1 cellular context compared by ENCODE assay signal in the genomic region with DNA sequence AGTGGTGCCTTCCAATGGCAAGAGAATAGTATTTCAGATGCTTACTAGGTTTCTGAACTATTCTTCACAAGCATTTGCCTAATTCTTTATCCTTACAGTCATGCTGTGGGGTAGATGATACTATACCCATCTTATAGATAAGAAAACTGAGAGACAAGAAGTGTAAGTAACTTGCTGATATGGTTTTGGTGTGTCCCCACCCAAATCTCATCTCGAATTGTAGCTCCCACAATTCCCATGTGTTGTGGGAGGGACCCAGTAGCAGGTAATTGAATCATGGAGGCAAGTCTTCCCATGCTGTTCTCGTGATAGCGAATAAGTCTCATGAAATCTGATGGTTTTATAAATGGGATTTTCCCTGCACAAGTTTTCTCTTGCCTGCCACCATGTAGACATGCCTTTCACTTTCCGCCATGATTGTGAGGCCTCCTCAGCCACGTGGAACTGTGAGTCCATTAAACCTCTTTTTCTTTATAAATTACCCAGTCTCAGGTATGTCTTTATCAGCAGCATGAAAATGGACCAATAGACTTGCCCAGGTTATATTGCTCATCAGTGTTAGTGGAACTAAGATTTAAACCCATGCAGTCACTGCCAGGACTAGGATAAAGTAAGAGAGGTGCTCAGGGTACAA.
TF ChIP-seq lines count a peak whose summit lies in the region.

No MANE protein-coding gene starts in this region.

TF ChIP-seq in K562, 482 proteins besides CTCF, POLR2A, EP300 and RAD21 (continued from another document and continues in another):
- no peak for TF ChIP-seq U2AF2 (optimal IDR thresholded peaks at IDR 0.05; ENCODE audit: low read depth, low read length)
- TF ChIP-seq ZNF444 (CRISPR knock-in tag; IDR thresholded peaks at IDR 0.05) = 0 out of 2 replicates have a peak, but pooled peaks have one; percentile 43
- no peak for TF ChIP-seq FUS (optimal IDR thresholded peaks at IDR 0.05; ENCODE audit: low read depth, low read length)
- TF ChIP-seq CXXC5 (CRISPR knock-in tag; IDR thresholded peaks at IDR 0.05) = peak; percentile 18
- peak; percentile 55 for TF ChIP-seq DMBX1 (CRISPR knock-in tag; IDR thresholded peaks at IDR 0.05; ENCODE audit: borderline replicate concordance)
- no peak for TF ChIP-seq NFATC3 (IDR thresholded peaks at IDR 0.05)
- no peak for TF ChIP-seq ATF3 (IDR thresholded peaks at IDR 0.05)
- no peak for TF ChIP-seq ATF3 (CRISPR knock-in tag; conservative IDR thresholded peaks at IDR 0.05)
- TF ChIP-seq SRSF7 (optimal IDR thresholded peaks at IDR 0.05; ENCODE audit: low read depth, low read length) = no peak
- TF ChIP-seq, protein P1, sequence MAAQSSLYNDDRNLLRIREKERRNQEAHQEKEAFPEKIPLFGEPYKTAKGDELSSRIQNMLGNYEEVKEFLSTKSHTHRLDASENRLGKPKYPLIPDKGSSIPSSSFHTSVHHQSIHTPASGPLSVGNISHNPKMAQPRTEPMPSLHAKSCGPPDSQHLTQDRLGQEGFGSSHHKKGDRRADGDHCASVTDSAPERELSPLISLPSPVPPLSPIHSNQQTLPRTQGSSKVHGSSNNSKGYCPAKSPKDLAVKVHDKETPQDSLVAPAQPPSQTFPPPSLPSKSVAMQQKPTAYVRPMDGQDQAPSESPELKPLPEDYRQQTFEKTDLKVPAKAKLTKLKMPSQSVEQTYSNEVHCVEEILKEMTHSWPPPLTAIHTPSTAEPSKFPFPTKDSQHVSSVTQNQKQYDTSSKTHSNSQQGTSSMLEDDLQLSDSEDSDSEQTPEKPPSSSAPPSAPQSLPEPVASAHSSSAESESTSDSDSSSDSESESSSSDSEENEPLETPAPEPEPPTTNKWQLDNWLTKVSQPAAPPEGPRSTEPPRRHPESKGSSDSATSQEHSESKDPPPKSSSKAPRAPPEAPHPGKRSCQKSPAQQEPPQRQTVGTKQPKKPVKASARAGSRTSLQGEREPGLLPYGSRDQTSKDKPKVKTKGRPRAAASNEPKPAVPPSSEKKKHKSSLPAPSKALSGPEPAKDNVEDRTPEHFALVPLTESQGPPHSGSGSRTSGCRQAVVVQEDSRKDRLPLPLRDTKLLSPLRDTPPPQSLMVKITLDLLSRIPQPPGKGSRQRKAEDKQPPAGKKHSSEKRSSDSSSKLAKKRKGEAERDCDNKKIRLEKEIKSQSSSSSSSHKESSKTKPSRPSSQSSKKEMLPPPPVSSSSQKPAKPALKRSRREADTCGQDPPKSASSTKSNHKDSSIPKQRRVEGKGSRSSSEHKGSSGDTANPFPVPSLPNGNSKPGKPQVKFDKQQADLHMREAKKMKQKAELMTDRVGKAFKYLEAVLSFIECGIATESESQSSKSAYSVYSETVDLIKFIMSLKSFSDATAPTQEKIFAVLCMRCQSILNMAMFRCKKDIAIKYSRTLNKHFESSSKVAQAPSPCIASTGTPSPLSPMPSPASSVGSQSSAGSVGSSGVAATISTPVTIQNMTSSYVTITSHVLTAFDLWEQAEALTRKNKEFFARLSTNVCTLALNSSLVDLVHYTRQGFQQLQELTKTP (IDR thresholded peaks at IDR 0.05; ENCODE audit: low read depth in 1 of 2, partially characterized antibody in 2 of 2) = no peak
- no peak for TF ChIP-seq ZEB2 (IDR thresholded peaks at IDR 0.05)
- TF ChIP-seq COPS2 (conservative IDR thresholded peaks at IDR 0.05) = no peak
- TF ChIP-seq SETDB1 (IDR thresholded peaks at IDR 0.05; ENCODE audit: low read length) = no peak
- TF ChIP-seq, protein P2, sequence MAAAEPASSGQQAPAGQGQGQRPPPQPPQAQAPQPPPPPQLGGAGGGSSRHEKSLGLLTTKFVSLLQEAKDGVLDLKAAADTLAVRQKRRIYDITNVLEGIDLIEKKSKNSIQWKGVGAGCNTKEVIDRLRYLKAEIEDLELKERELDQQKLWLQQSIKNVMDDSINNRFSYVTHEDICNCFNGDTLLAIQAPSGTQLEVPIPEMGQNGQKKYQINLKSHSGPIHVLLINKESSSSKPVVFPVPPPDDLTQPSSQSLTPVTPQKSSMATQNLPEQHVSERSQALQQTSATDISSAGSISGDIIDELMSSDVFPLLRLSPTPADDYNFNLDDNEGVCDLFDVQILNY (CRISPR knock-in tag; IDR thresholded peaks at IDR 0.05) = no peak
- no peak for TF ChIP-seq NFYB (IDR thresholded peaks at IDR 0.05; ENCODE audit: extremely low read depth, insufficient read length)
- peak; percentile 92 for TF ChIP-seq RBM25 (IDR thresholded peaks at IDR 0.05; ENCODE audit: low read depth, low read length, severe bottlenecking)
- TF ChIP-seq MAZ (CRISPR knock-in tag; conservative IDR thresholded peaks at IDR 0.05 in 1 of 2, IDR thresholded peaks at IDR 0.05 in 1 of 2) = no peak
- TF ChIP-seq MAFK (IDR thresholded peaks at IDR 0.05; ENCODE audit: low read length) = no peak
- no peak for TF ChIP-seq ZNF75A (CRISPR knock-in tag; IDR thresholded peaks at IDR 0.05)
- TF ChIP-seq GTF2A2 (tag; IDR thresholded peaks at IDR 0.05) = 0 out of 2 replicates have a peak, but pooled peaks have one; percentile 72
- TF ChIP-seq ADNP (tag; IDR thresholded peaks at IDR 0.05) = peak; percentile 76
- TF ChIP-seq ZC3H4 (CRISPR knock-in tag; IDR thresholded peaks at IDR 0.05; ENCODE audit: borderline replicate concordance) = no peak
- TF ChIP-seq ZNF780A (CRISPR knock-in tag; IDR thresholded peaks at IDR 0.05) = no peak
- no peak; the same call in 1 of the 2 replicates for TF ChIP-seq NR2C1 (IDR thresholded peaks at IDR 0.05)
- TF ChIP-seq NR2C1 (tag; IDR thresholded peaks at IDR 0.05) = peak; percentile 5; the same call in 1 of the 2 replicates
- TF ChIP-seq GABPA (tag; conservative IDR thresholded peaks at IDR 0.05; ENCODE audit: low read depth) = no peak
- TF ChIP-seq, protein P3, sequence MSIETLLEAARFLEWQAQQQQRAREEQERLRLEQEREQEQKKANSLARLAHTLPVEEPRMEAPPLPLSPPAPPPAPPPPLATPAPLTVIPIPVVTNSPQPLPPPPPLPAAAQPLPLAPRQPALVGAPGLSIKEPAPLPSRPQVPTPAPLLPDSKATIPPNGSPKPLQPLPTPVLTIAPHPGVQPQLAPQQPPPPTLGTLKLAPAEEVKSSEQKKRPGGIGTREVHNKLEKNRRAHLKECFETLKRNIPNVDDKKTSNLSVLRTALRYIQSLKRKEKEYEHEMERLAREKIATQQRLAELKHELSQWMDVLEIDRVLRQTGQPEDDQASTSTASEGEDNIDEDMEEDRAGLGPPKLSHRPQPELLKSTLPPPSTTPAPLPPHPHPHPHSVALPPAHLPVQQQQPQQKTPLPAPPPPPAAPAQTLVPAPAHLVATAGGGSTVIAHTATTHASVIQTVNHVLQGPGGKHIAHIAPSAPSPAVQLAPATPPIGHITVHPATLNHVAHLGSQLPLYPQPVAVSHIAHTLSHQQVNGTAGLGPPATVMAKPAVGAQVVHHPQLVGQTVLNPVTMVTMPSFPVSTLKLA (conservative IDR thresholded peaks at IDR 0.05) = 0 out of 4 replicates have a peak, but pooled peaks have one; percentile 8 to 29
- TF ChIP-seq, protein P4, sequence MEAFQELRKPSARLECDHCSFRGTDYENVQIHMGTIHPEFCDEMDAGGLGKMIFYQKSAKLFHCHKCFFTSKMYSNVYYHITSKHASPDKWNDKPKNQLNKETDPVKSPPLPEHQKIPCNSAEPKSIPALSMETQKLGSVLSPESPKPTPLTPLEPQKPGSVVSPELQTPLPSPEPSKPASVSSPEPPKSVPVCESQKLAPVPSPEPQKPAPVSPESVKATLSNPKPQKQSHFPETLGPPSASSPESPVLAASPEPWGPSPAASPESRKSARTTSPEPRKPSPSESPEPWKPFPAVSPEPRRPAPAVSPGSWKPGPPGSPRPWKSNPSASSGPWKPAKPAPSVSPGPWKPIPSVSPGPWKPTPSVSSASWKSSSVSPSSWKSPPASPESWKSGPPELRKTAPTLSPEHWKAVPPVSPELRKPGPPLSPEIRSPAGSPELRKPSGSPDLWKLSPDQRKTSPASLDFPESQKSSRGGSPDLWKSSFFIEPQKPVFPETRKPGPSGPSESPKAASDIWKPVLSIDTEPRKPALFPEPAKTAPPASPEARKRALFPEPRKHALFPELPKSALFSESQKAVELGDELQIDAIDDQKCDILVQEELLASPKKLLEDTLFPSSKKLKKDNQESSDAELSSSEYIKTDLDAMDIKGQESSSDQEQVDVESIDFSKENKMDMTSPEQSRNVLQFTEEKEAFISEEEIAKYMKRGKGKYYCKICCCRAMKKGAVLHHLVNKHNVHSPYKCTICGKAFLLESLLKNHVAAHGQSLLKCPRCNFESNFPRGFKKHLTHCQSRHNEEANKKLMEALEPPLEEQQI (IDR thresholded peaks at IDR 0.05) = peak; percentile 91
- no peak for TF ChIP-seq SMC3 (conservative IDR thresholded peaks at IDR 0.05; ENCODE audit: insufficient read depth, low read depth, low read length)
- TF ChIP-seq KLF1 (tag; IDR thresholded peaks at IDR 0.05) = no peak
- TF ChIP-seq CHD4 (IDR thresholded peaks at IDR 0.05; ENCODE audit: insufficient read depth, insufficient replicate concordance, low read depth, low read length, poor library complexity, severe bottlenecking) = peak; percentile 86
- TF ChIP-seq ZNF431 (CRISPR knock-in tag; IDR thresholded peaks at IDR 0.05) = no peak
- peak; percentile 20; the same call in 1 of the 2 replicates for TF ChIP-seq CBX1 (IDR thresholded peaks at IDR 0.05; ENCODE audit: low read depth)
- 0 out of 2 replicates have a peak, but pooled peaks have one; percentile 20 for TF ChIP-seq ARID1B (IDR thresholded peaks at IDR 0.05)
- TF ChIP-seq, protein P5, sequence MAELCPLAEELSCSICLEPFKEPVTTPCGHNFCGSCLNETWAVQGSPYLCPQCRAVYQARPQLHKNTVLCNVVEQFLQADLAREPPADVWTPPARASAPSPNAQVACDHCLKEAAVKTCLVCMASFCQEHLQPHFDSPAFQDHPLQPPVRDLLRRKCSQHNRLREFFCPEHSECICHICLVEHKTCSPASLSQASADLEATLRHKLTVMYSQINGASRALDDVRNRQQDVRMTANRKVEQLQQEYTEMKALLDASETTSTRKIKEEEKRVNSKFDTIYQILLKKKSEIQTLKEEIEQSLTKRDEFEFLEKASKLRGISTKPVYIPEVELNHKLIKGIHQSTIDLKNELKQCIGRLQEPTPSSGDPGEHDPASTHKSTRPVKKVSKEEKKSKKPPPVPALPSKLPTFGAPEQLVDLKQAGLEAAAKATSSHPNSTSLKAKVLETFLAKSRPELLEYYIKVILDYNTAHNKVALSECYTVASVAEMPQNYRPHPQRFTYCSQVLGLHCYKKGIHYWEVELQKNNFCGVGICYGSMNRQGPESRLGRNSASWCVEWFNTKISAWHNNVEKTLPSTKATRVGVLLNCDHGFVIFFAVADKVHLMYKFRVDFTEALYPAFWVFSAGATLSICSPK (IDR thresholded peaks at IDR 0.05; ENCODE audit: borderline replicate concordance) = no peak
- no peak for TF ChIP-seq ZSCAN32 (CRISPR knock-in tag; IDR thresholded peaks at IDR 0.05)
- TF ChIP-seq RCOR1 (IDR thresholded peaks at IDR 0.05; ENCODE audit: borderline replicate concordance in 1 of 2, low read depth in 2 of 2, low read length in 2 of 2) = peak in 1 of 2 experiments; percentile 66; a peak in 1 of 4 replicates
- no peak for TF ChIP-seq ZNF146 (CRISPR knock-in tag; IDR thresholded peaks at IDR 0.05; ENCODE audit: unreplicated experiment)
- TF ChIP-seq, protein P6, sequence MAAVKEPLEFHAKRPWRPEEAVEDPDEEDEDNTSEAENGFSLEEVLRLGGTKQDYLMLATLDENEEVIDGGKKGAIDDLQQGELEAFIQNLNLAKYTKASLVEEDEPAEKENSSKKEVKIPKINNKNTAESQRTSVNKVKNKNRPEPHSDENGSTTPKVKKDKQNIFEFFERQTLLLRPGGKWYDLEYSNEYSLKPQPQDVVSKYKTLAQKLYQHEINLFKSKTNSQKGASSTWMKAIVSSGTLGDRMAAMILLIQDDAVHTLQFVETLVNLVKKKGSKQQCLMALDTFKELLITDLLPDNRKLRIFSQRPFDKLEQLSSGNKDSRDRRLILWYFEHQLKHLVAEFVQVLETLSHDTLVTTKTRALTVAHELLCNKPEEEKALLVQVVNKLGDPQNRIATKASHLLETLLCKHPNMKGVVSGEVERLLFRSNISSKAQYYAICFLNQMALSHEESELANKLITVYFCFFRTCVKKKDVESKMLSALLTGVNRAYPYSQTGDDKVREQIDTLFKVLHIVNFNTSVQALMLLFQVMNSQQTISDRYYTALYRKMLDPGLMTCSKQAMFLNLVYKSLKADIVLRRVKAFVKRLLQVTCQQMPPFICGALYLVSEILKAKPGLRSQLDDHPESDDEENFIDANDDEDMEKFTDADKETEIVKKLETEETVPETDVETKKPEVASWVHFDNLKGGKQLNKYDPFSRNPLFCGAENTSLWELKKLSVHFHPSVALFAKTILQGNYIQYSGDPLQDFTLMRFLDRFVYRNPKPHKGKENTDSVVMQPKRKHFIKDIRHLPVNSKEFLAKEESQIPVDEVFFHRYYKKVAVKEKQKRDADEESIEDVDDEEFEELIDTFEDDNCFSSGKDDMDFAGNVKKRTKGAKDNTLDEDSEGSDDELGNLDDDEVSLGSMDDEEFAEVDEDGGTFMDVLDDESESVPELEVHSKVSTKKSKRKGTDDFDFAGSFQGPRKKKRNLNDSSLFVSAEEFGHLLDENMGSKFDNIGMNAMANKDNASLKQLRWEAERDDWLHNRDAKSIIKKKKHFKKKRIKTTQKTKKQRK (IDR thresholded peaks at IDR 0.05; ENCODE audit: borderline replicate concordance, low read depth, low read length) = no peak
- no peak; the same call in 1 of the 2 replicates for TF ChIP-seq KLF13 (tag; IDR thresholded peaks at IDR 0.05; ENCODE audit: borderline replicate concordance, low read depth)
- 0 out of 2 replicates have a peak, but pooled peaks have one; percentile 18 for TF ChIP-seq NFRKB (IDR thresholded peaks at IDR 0.05; ENCODE audit: low read depth)
- TF ChIP-seq SFPQ (IDR thresholded peaks at IDR 0.05; ENCODE audit: low read depth, low read length) = no peak
- no peak for TF ChIP-seq CBFA2T3 (IDR thresholded peaks at IDR 0.05)
- peak; percentile 34; the same call in 1 of the 2 replicates for TF ChIP-seq ZNF134 (CRISPR knock-in tag; conservative IDR thresholded peaks at IDR 0.05)
- TF ChIP-seq ELF4 (CRISPR knock-in tag; IDR thresholded peaks at IDR 0.05) = no peak; the same call in 1 of the 2 replicates
- no peak for TF ChIP-seq TGIF2 (CRISPR knock-in tag; IDR thresholded peaks at IDR 0.05)
- no peak for TF ChIP-seq NR4A1 (CRISPR knock-in tag; IDR thresholded peaks at IDR 0.05)
- peak; percentile 37 for TF ChIP-seq NR4A1 (tag; IDR thresholded peaks at IDR 0.05)
